In the genomic region with DNA sequence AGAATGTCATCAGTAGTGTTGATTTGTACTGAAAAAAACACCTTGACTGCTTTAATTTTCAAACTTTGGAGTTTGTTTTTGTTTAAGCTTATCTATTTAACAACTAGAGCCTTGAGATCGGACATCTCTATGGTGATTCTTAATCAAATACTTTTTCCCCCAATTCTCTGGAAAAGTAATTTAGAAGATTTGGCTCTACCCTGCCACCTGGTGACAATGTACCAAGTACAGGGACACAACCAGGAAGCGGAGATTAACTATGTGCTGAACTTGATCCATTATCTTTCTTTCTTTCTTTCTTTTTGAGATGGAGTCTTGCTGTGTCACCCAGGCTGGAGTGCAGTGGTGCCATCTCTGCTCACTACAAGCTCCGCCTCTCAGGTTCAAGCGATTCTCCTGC, we compare ENCODE assay signal across 14 cellular contexts. TPM values are rescaled to one million over a fixed set of nuclear protein-coding genes. Genes with fewer than 3 reads are reported as not detected.
A peak's percentile ranks its signal among the peaks of the same experiment; 100 is the strongest.
DNase-seq lines count a peak whose midpoint lies in the region; ATAC-seq, FAIRE-seq and TF ChIP-seq lines count a peak whose summit lies in the region.
"Had no signal": no experiment of that assay in that cellular context is flagged by ENCODE, and none has a peak within 500 bp of the region (broad histone marks: within the 10 kb centered on the region; RNA-seq: fewer than 3 reads in every experiment).

No MANE protein-coding gene starts in this region.

- H3K9ac ChIP-seq in trophoblast cell (ENCODE audit: low read length) = no peak overlapping the region

- no peak for DNase-seq in GM12864 (ENCODE audit: low read depth)
- DNase-seq in Peyer's patch = peak in 1 of 3 donors; percentile 48
- DNase-seq in fibroblast of mammary gland (ENCODE audit: low read depth) = no peak
- peak; percentile 36 to 58 for DNase-seq in trophoblast cell
- DNase-seq in Ammon's horn (ENCODE audit: low spot score) = no peak
- no peak for DNase-seq in HEK293T (ENCODE audit: extremely low spot score)
- no peak for DNase-seq in HTR-8/SVneo (ENCODE audit: insufficient read length, low spot score)
- DNase-seq: activated CD4-positive, alpha-beta T cell treated with anti-CD3 and anti-CD28 coated beads for 4 hours; esophagus squamous epithelium; NCI-H1105; NCI-H446 treated with DMSO at 0.1 percent for 48 hours; stimulated activated naive CD4-positive, alpha-beta T cell had no signal

- TF ChIP-seq CTCF in GM12864 (IDR thresholded peaks at IDR 0.05; ENCODE audit: low read depth, low read length, missing control alignments) (peak; percentile 1), Peyer's patch (IDR thresholded peaks at IDR 0.05) (peak in 4 of 6 experiments; percentile 16 to 61 (median 54)), fibroblast of mammary gland (conservative IDR thresholded peaks at IDR 0.05; ENCODE audit: control insufficient read depth, insufficient read depth, low read depth, low read length) (peak; percentile 18)

- H3K4ac ChIP-seq in trophoblast cell (ENCODE audit: low read depth, low read length) = no peak overlapping the region

- H3K14ac ChIP-seq in trophoblast cell (ENCODE audit: low read length) = no peak overlapping the region

- H4K91ac ChIP-seq in trophoblast cell (ENCODE audit: low read depth, low read length) = peak overlapping the region; percentile 13

- no peak overlapping the region for H4K12ac ChIP-seq in trophoblast cell (ENCODE audit: low read depth, low read length)

- no peak overlapping the region for H2BK120ac ChIP-seq in trophoblast cell (ENCODE audit: insufficient read depth, low read length, poor library complexity)

- H3K36me3 ChIP-seq in Peyer's patch = peaks cover 0 to 10% (median 0%) of the 10 kb centered on the region in 3 donors
- H3K36me3 ChIP-seq in trophoblast cell (ENCODE audit: control insufficient read depth in 1 of 2, insufficient read depth in 2 of 2, low read length in 2 of 2) = peaks cover 7 to 15% of the 10 kb centered on the region in 2 experiments

- no peak for TF ChIP-seq POLR2A in Peyer's patch (IDR thresholded peaks at IDR 0.05)

- no peak overlapping the region for H2AFZ ChIP-seq in trophoblast cell (ENCODE audit: insufficient read depth, low read length, poor library complexity)

- peaks cover 2% of the 10 kb centered on the region for H3K79me2 ChIP-seq in trophoblast cell (ENCODE audit: control insufficient read depth, insufficient read depth, low read length, poor library complexity)

- no peaks in the 10 kb centered on the region for H3K27me3 ChIP-seq in Peyer's patch
- no peaks in the 10 kb centered on the region for H3K27me3 ChIP-seq in trophoblast cell (ENCODE audit: insufficient read depth, low read length)
- H3K27me3 ChIP-seq: esophagus squamous epithelium had no signal

- no peak for ATAC-seq in HG02610 (IDR thresholded peaks at IDR 0.05; ENCODE audit: unreplicated experiment)

- no peak overlapping the region for H3K27ac ChIP-seq in Peyer's patch
- peak overlapping the region; percentile 43 for H3K27ac ChIP-seq in trophoblast cell (ENCODE audit: low read depth, low read length)
- H3K27ac ChIP-seq: HL-60 had no signal

- no peaks in the 10 kb centered on the region for H3K9me3 ChIP-seq in Peyer's patch
- peaks cover 2% of the 10 kb centered on the region for H3K9me3 ChIP-seq in trophoblast cell (ENCODE audit: insufficient read depth, low read depth, low read length)

- H3K79me1 ChIP-seq in trophoblast cell (ENCODE audit: low read length) = peaks cover 27% of the 10 kb centered on the region

- H3K4me3 ChIP-seq in GM12864 (ENCODE audit: low read depth, low read length) = no peak overlapping the region
- no peak overlapping the region for H3K4me3 ChIP-seq in Peyer's patch
- no peak overlapping the region for H3K4me3 ChIP-seq in fibroblast of mammary gland (ENCODE audit: control insufficient read depth, low read depth, low read length)
- H3K4me3 ChIP-seq in trophoblast cell (ENCODE audit: low read depth, low read length) = no peak overlapping the region
- H3K4me3 ChIP-seq: esophagus squamous epithelium had no signal

- no peak overlapping the region for H2BK5ac ChIP-seq in trophoblast cell (ENCODE audit: low read depth, low read length, poor library complexity)

- no peak overlapping the region for H3K18ac ChIP-seq in trophoblast cell (ENCODE audit: low read length)

- no peak overlapping the region for H4K8ac ChIP-seq in trophoblast cell (ENCODE audit: low read depth, low read length)

- no CpG with 5 or more reads among the region's 4 CpGs for WGBS in trophoblast cell (ENCODE audit: extremely low coverage, insufficient coverage, insufficient read length)

- FAIRE-seq in HTR-8/SVneo (lab: Jason Lieb, UNC) = no peak

- POLR2A ChIA-PET in HEK293T (lab: Yijun Ruan, JAX) = no interaction called here

- H3K23ac ChIP-seq in trophoblast cell (ENCODE audit: low read length) = no peak overlapping the region

- no peak overlapping the region for H3K4me2 ChIP-seq in trophoblast cell (ENCODE audit: low read length)

- H3K4me1 ChIP-seq in Peyer's patch = no peaks in the 10 kb centered on the region
- peaks cover 16 to 24% of the 10 kb centered on the region in 2 experiments for H3K4me1 ChIP-seq in trophoblast cell (ENCODE audit: control insufficient read depth in 1 of 2, insufficient read depth in 2 of 2, low read length in 2 of 2)

- H2AK5ac ChIP-seq in trophoblast cell (ENCODE audit: low read length) = no peak overlapping the region

- CTCF ChIA-PET in HEK293T (lab: Yijun Ruan, JAX) = interaction anchor here (0.8 kb wide), 1 partner anchor 99 kb away, joined by 3 read pairs; no protein-coding TSS in a partner anchor

- no peak overlapping the region for H2BK12ac ChIP-seq in trophoblast cell (ENCODE audit: low read length)

TF ChIP-seq in HEK293T, 16 proteins besides CTCF, POLR2A, EP300 and RAD21:
- TF ChIP-seq SUZ12 (IDR thresholded peaks at IDR 0.05) (no peak), FOXM1 (IDR thresholded peaks at IDR 0.05; ENCODE audit: borderline replicate concordance) (no peak), ARNT (IDR thresholded peaks at IDR 0.05) (no peak), TARDBP (IDR thresholded peaks at IDR 0.05) (no peak), BHLHE40 (IDR thresholded peaks at IDR 0.05; ENCODE audit: borderline replicate concordance) (no peak), ELF4 (IDR thresholded peaks at IDR 0.05) (no peak), SP1 (IDR thresholded peaks at IDR 0.05) (no peak), FOXA1 (IDR thresholded peaks at IDR 0.05) (no peak), NFRKB (IDR thresholded peaks at IDR 0.05) (no peak), LEF1 (IDR thresholded peaks at IDR 0.05; ENCODE audit: borderline replicate concordance) (no peak)

RNA-seq across cellular contexts. Expression of gene USP43, which starts 30.8 kb away (rescaled TPM):
- 10 to 100 TPM in 3 of 4 donors, 1 to 10 TPM in 1; 7.4 to 34.8 (median 21.5) TPM for total RNA-seq in Peyer's patch
- polyA plus RNA-seq in trophoblast cell (2013) = 9.7 and 10.0 TPM in 2 replicates

Comparison
In these comparisons a context has a peak if more than half of its experiments do, and no peak if none do; other contexts are left out.
1. DNase-seq: peak in trophoblast cell (2 of 2); none in GM12864 (single experiment), fibroblast of mammary gland (single experiment), Ammon's horn (single experiment), HEK293T (single experiment) and HTR-8/SVneo (single experiment).
2. CTCF ChIP-seq: peak in every context shown above with its lines; median percentile 54 in Peyer's patch; 18 in fibroblast of mammary gland; 1 in GM12864.